Comparison of ENCODE assay signal across 8 cellular contexts in genomic region chr21:46325073-46325912, GRCh38. TPM values are rescaled to one million over a fixed set of nuclear protein-coding genes. Genes with fewer than 3 reads are reported as not detected.
A peak's percentile ranks its signal among the peaks of the same experiment; 100 is the strongest.
DNase-seq lines count a peak whose midpoint lies in the region; ATAC-seq and TF ChIP-seq lines count a peak whose summit lies in the region.

No MANE protein-coding gene starts in this region.

- H3K36me3 Mint-ChIP-seq in T-cell (peaks cover 6% of the 10 kb centered on the region), MCF 10A (ENCODE audit: insufficient read depth, unreplicated experiment) (peaks cover 34% of the 10 kb centered on the region)

- peak overlapping the region; percentile 99 for H3K4me2 ChIP-seq in smooth muscle cell

- peaks cover 15% of the 10 kb centered on the region for H3F3A ChIP-seq in smooth muscle cell (ENCODE audit: low read depth)

- intact Hi-C loops in MCF 10A (cut with micrococcal nuclease), result loop anchor here (1.0 kb wide), 1 partner anchor 39 kb away; the partner anchor contains the start of gene YBEY

- H3K4me3 Mint-ChIP-seq in T-cell (peak overlapping the region; percentile 83 to 93 (median 83)), MCF 10A (ENCODE audit: unreplicated experiment) (peak overlapping the region; percentile 86)

- POLR2A ChIA-PET in T-cell (lab: Charles Lee) (interaction anchor here in 1 of 2 donors (0.7 kb wide), 1 partner anchor 331 kb away, joined by 4 read pairs; no protein-coding TSS in a partner anchor), MCF 10A (lab: Yijun Ruan, JAX) (interaction anchor here (0.6 to 2.0 kb wide), 18 partner anchors 9 to 312 kb away, joined by 3 to 20 read pairs (median 4); partner anchors contain the start of genes DIP2A, LSS, MCM3AP and PRMT2)

- peak in 2 of 4 experiments; percentile 7 to 8 for ATAC-seq in T-cell (replicated peaks in 1 of 4)
- no peak for ATAC-seq in HG03159 (IDR thresholded peaks at IDR 0.05; ENCODE audit: unreplicated experiment)

- TF ChIP-seq CTCF in MCF 10A (IDR thresholded peaks at IDR 0.05; ENCODE audit: unreplicated experiment) (peak; percentile 13), smooth muscle cell (IDR thresholded peaks at IDR 0.05; ENCODE audit: borderline replicate concordance, insufficient read depth, poor library complexity, severe bottlenecking) (peak; percentile 19)

- H2AFZ ChIP-seq in smooth muscle cell (ENCODE audit: low read depth), result peak overlapping the region; percentile 78

- DNase-seq in NCI-H146 (lab: John Stamatoyannopoulos, UW) (peak; percentile 46), NCI-H146 treated with DMSO at 0.1 percent for 48 hours (lab: John Stamatoyannopoulos, UW; ENCODE audit: unreplicated experiment) (no peak), LHCN-M2 (ENCODE audit: low read depth) (peak; percentile 29), T-cell (peak in 21 of 34 experiments; percentile 3 to 43 (median 15)), MCF 10A (ENCODE audit: unreplicated experiment) (peak; percentile 52), iPS-NIHi7 (ENCODE audit: extremely low spot score) (peak; percentile 86), smooth muscle cell (lab: John Stamatoyannopoulos, UW; ENCODE audit: unreplicated experiment) (no peak)

- H3K4me3 ChIP-seq in smooth muscle cell, result peak overlapping the region; percentile 99

- H3K4me1 ChIP-seq in smooth muscle cell (ENCODE audit: low read depth), result peaks cover 22% of the 10 kb centered on the region

- peak overlapping the region; percentile 77 for H3K9ac ChIP-seq in smooth muscle cell (ENCODE audit: low read depth)

- WGBS in smooth muscle cell (ENCODE audit: low lambda C conversion rate), result 12% methylated on average over 30 of the region's 43 CpGs

- H3K9me3 ChIP-seq in smooth muscle cell (replicated peaks; ENCODE audit: low read depth), result no peaks in the 10 kb centered on the region

- no peaks in the 10 kb centered on the region for H3K36me3 ChIP-seq in smooth muscle cell (ENCODE audit: low read depth)

- CTCF ChIA-PET in T-cell (lab: Charles Lee), result interaction anchor here (0.6 to 0.8 kb wide), 3 partner anchors 84 to 301 kb away, joined by 3 to 4 read pairs (median 3); no protein-coding TSS in a partner anchor
- CTCF ChIA-PET in MCF 10A (lab: Yijun Ruan, JAX), result interaction anchor here (0.5 to 1.6 kb wide), 9 partner anchors 10 to 201 kb away, joined by 3 to 11 read pairs (median 4); partner anchors contain the start of gene MCM3AP

- no peaks in the 10 kb centered on the region for H4K20me1 ChIP-seq in smooth muscle cell (ENCODE audit: low read depth)

- H3K4me1 Mint-ChIP-seq in T-cell (peaks cover 28 to 38% (median 38%) of the 10 kb centered on the region in 3 donors), MCF 10A (ENCODE audit: insufficient read depth, unreplicated experiment) (peaks cover 18% of the 10 kb centered on the region)

- peak overlapping the region; percentile 65 for H3K27ac ChIP-seq in smooth muscle cell (ENCODE audit: low read depth)

- H3K9me3 Mint-ChIP-seq in T-cell (no peaks in the 10 kb centered on the region), MCF 10A (ENCODE audit: unreplicated experiment) (no peaks in the 10 kb centered on the region)

- H3K27me3 Mint-ChIP-seq in T-cell (no peaks in the 10 kb centered on the region), MCF 10A (ENCODE audit: insufficient read depth, unreplicated experiment) (no peaks in the 10 kb centered on the region)

- H3K27ac Mint-ChIP-seq in T-cell (peak overlapping the region; percentile 71 to 79), MCF 10A (ENCODE audit: low read depth, unreplicated experiment) (peak overlapping the region; percentile 72)

- no TSS peak for BruUV-seq in MCF 10A (replicated peaks; lab: Mats Ljungman, UMichigan)

- H3K79me2 ChIP-seq in smooth muscle cell (ENCODE audit: low read depth), result peaks cover 71% of the 10 kb centered on the region

- H3K27me3 ChIP-seq in smooth muscle cell (ENCODE audit: low read depth), result no peaks in the 10 kb centered on the region

RNA-seq across cellular contexts. Expression of gene PCNT, which starts 1.3 kb away (rescaled TPM):
- total RNA-seq in LHCN-M2 (2014; rRNA removed) (35.8 and 40.8 TPM in 2 replicates), T-cell (10 to 100 TPM; 52.8 to 65.0 (median 58.6) TPM), MCF 10A (2022) (31.6 and 34.0 TPM in 2 replicates), smooth muscle cell (9.3 and 13.1 TPM in 2 replicates)
- 10.0 TPM for polyA plus RNA-seq in LHCN-M2 (2012)
- polyA plus RNA-seq in smooth muscle cell, result 10.8 and 19.1 TPM in 2 replicates

RNA-seq across cellular contexts. Expression of gene C21orf58, which starts 1.6 kb away (rescaled TPM):
- total RNA-seq in LHCN-M2 (2014; rRNA removed), result 17.2 and 19.3 TPM in 2 replicates
- polyA plus RNA-seq in LHCN-M2 (2012), result 4.2 TPM
- 1 to 10 TPM; 3.9 to 9.2 (median 8.3) TPM for total RNA-seq in T-cell
- total RNA-seq in MCF 10A (2022), result 6.4 and 7.8 TPM in 2 replicates
- total RNA-seq in smooth muscle cell, result 2.1 and 4.5 TPM in 2 replicates
- polyA plus RNA-seq in smooth muscle cell, result 3.9 and 4.9 TPM in 2 replicates

RNA-seq across cellular contexts. Expression of gene YBEY, which starts 39.2 kb away (rescaled TPM):
- total RNA-seq in LHCN-M2 (2014; rRNA removed), result 18.1 and 25.2 TPM in 2 replicates
- polyA plus RNA-seq in LHCN-M2 (2012), result 25.2 TPM
- 10 to 100 TPM; 10.0 to 21.2 (median 19.3) TPM for total RNA-seq in T-cell
- total RNA-seq in MCF 10A (2022), result 26.7 and 29.9 TPM in 2 replicates
- 20.3 and 31.1 TPM in 2 replicates for total RNA-seq in smooth muscle cell
- polyA plus RNA-seq in smooth muscle cell, result 22.0 and 24.1 TPM in 2 replicates

RNA-seq across cellular contexts. Expression of gene MCM3AP, which starts 39.9 kb away (rescaled TPM):
- total RNA-seq in LHCN-M2 (2014; rRNA removed) (79.3 and 81.1 TPM in 2 replicates), T-cell (100 to 1,000 TPM; 126 to 180 (median 166) TPM), MCF 10A (2022) (118 and 128 TPM in 2 replicates), smooth muscle cell (51.5 and 61.6 TPM in 2 replicates)
- 39.9 TPM for polyA plus RNA-seq in LHCN-M2 (2012)
- 38.4 and 39.2 TPM in 2 replicates for polyA plus RNA-seq in smooth muscle cell

Comparison
In these comparisons a context has a peak if more than half of its experiments do, and no peak if none do; other contexts are left out.
1. DNase-seq: peak in NCI-H146 (single experiment), LHCN-M2 (single experiment), T-cell (21 of 34), MCF 10A (single experiment) and iPS-NIHi7 (single experiment); none in NCI-H146 treated with DMSO at 0.1 percent for 48 hours (single experiment) and smooth muscle cell (single experiment).